ENCODE assay signal across 1 cellular context in genomic region chrX:37684918-37685317, GRCh38.
TF ChIP-seq lines count a peak whose summit lies in the region.

No MANE protein-coding gene starts in this region.

TF ChIP-seq in GM23338, 12 proteins besides CTCF, POLR2A, EP300 and RAD21 (continued from another document):
- TF ChIP-seq ZNF462 (CRISPR knock-in tag; IDR thresholded peaks at IDR 0.05) (no peak), REST (IDR thresholded peaks at IDR 0.05; ENCODE audit: unreplicated experiment) (no peak), EZH2phosphoT487 (IDR thresholded peaks at IDR 0.05; ENCODE audit: unreplicated experiment) (no peak), POLR2AphosphoS5 (IDR thresholded peaks at IDR 0.05; ENCODE audit: low read depth) (no peak), ZNF114 (CRISPR knock-in tag; IDR thresholded peaks at IDR 0.05) (no peak)
TF ChIP-seq in GM23338: peak in this region for 0.
